ENCODE assay signal across 10 cellular contexts in the genomic region with DNA sequence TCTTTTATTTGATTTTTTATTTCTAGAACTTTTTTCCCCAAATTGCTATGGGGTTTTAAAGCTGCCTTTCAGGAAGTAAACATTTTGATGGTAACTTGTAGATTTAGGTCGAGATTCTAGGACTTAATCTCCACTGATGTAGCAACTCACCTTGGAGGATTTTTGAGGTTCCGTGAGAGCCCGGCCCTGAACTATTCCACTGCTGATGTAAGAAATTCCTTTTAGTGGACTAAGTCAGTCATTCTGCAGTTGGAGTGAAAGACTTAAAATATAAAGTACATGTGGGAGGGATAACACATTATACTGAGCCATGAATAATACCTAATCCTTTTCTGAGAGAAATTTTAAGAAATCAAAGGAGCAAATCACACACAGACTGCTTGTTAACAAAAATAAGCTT. TPM values are rescaled to one million over a fixed set of nuclear protein-coding genes. Genes with fewer than 3 reads are reported as not detected.
"Had no signal": no experiment of that assay in that cellular context is flagged by ENCODE, and none has a peak within 500 bp of the region (broad histone marks: within the 10 kb centered on the region; RNA-seq: fewer than 3 reads in every experiment).

No MANE protein-coding gene starts in this region.

- H3K4me3 ChIP-seq: GM23248, HAP-1, K562 had no signal

- H3K4me1 ChIP-seq: HAP-1 had no signal

- DNase-seq: GM23248, GOT3, H7, HFFc6, IMR-90, KG1 had no signal

- H3K9ac ChIP-seq: GM23248 had no signal

- H3K9me3 ChIP-seq: HAP-1 had no signal

- H3K36me3 ChIP-seq: HAP-1 had no signal

RNA-seq across cellular contexts. Expression of gene LRRC34, which starts 12.6 kb away (rescaled TPM):
- total RNA-seq: K562 had no signal

RNA-seq across cellular contexts. Expression of gene LRRIQ4, which starts 12.6 kb away (rescaled TPM):
- total RNA-seq: GM23248, H4, H7, HFFc6, HT-29, IMR-90, K562 had no signal

RNA-seq across cellular contexts. Expression of gene LRRC31, which starts 44.4 kb away (rescaled TPM):
- total RNA-seq: GM23248, H4, H7, HFFc6, IMR-90, K562 had no signal

RNA-seq across cellular contexts. Expression of gene ACTRT3, which starts 56.0 kb away (rescaled TPM):
- total RNA-seq: H4 had no signal
